8 cellular contexts compared by ENCODE assay signal in the genomic region with DNA sequence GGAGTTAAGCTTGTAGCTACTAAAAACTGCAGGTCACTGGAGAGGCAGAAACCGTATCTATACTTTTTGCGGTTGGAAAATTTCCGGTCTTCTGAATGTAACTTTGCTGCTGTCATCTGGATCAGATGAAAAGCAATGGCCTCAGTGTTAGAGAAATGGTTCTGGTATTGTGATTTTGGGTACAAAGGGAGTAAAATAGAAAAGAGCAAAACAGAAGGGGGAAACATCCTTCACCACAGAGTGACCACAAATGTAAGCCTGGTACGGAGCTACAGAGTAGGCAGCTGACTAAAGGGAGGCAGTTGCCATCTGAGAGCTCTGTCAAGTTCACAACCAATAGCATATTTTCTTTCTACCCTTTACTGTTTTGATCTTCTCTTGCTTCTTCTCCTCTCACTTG. TPM values are rescaled to one million over a fixed set of nuclear protein-coding genes. Genes with fewer than 3 reads are reported as not detected.
A peak's percentile ranks its signal among the peaks of the same experiment; 100 is the strongest.
DNase-seq lines count a peak whose midpoint lies in the region; ATAC-seq and TF ChIP-seq lines count a peak whose summit lies in the region.

No MANE protein-coding gene starts in this region.

- intact Hi-C loops in PC-3 (cut with micrococcal nuclease), result no loop called here
- intact Hi-C loops in lower leg skin (cut with DNase I; ENCODE audit: low total_unique reads), result no loop called here

- 68 to 71% methylated on average over 4 of the region's 4 CpGs for WGBS in lower leg skin, 2 donors

- no peaks in the 10 kb centered on the region for H3K9me2 ChIP-seq in PC-3 (replicated peaks; ENCODE audit: low read length)

- no peaks in the 10 kb centered on the region for H3K79me2 ChIP-seq in PC-3 (ENCODE audit: low read length)

- peak overlapping the region; percentile 34; the same call in 1 of the 2 replicates for H2AFZ ChIP-seq in PC-3 (ENCODE audit: low read length)

- POLR2A ChIA-PET in PC-3 (lab: Charles Lee; ENCODE audit: unreplicated experiment), result no interaction called here

- TF ChIP-seq CTCF in PC-3 (conservative IDR thresholded peaks at IDR 0.05; ENCODE audit: low read depth, low read length) (no peak), lower leg skin (IDR thresholded peaks at IDR 0.05) (no peak)

- no TSS peak for BruUV-seq in PC-3 (replicated peaks; lab: Mats Ljungman, UMichigan)

- H3K4me3 Mint-ChIP-seq in naive B cell, result peak overlapping the region in 3 of 8 donors; percentile 0 to 24 (median 17)

- no peak overlapping the region for H3K9ac ChIP-seq in PC-3 (ENCODE audit: low read length)

- H3K4me3 ChIP-seq in PC-3 (ENCODE audit: low read length), result no peak overlapping the region
- no peak overlapping the region for H3K4me3 ChIP-seq in lower leg skin (ENCODE audit: low read depth, poor library complexity, severe bottlenecking)

- peaks cover 24% of the 10 kb centered on the region for H3K4me1 ChIP-seq in PC-3 (ENCODE audit: insufficient read depth, low read length)

- H3F3A ChIP-seq in PC-3 (ENCODE audit: low read length, unreplicated experiment), result no peaks in the 10 kb centered on the region

- CTCF ChIA-PET in PC-3 (lab: Charles Lee), result no interaction called here

- no peaks in the 10 kb centered on the region for H3K36me3 ChIP-seq in PC-3 (ENCODE audit: low read depth, low read length)

- no peaks in the 10 kb centered on the region for H3K27me3 Mint-ChIP-seq in naive B cell

- no peaks in the 10 kb centered on the region for H3K9me3 Mint-ChIP-seq in naive B cell

- no peak overlapping the region for H3K4me2 ChIP-seq in PC-3 (ENCODE audit: low read length)

- peaks cover 4 to 18% (median 6%) of the 10 kb centered on the region in 3 donors for H3K4me1 Mint-ChIP-seq in naive B cell

- H3K27ac ChIP-seq in PC-3 (ENCODE audit: low read length), result peak overlapping the region; percentile 65; the same call in 1 of the 2 replicates

- TF ChIP-seq POLR2A in lower leg skin (IDR thresholded peaks at IDR 0.05), result no peak

- H3K9me3 ChIP-seq in PC-3 (ENCODE audit: low read length), result no peaks in the 10 kb centered on the region

- H3K36me3 Mint-ChIP-seq in naive B cell, result no peaks in the 10 kb centered on the region

- no peaks in the 10 kb centered on the region for H4K20me1 ChIP-seq in PC-3 (ENCODE audit: low read length)

- ATAC-seq in GM18909 (IDR thresholded peaks at IDR 0.05; ENCODE audit: poor library complexity, unreplicated experiment) (peak; percentile 91), HG02763 (IDR thresholded peaks at IDR 0.05; ENCODE audit: unreplicated experiment) (peak; percentile 85), PC-3 (no peak), naive B cell (ENCODE audit: low read depth in 2 of 2) (peak; percentile 68 to 75)

- H3K27ac Mint-ChIP-seq in naive B cell, result peak overlapping the region in 4 of 6 donors; percentile 1 to 82 (median 80)

- no peaks in the 10 kb centered on the region for H3K27me3 ChIP-seq in PC-3 (ENCODE audit: low read length)

- DNase-seq in PC-3 (no peak), naive B cell (peak; percentile 17), lower leg skin (ENCODE audit: low spot score in 2 of 2) (no peak), NCI-H187 treated with DMSO at 0.1 percent for 48 hours (lab: John Stamatoyannopoulos, UW) (no peak), NCI-H446 treated with DMSO at 0.1 percent for 48 hours (lab: John Stamatoyannopoulos, UW) (no peak), DMS79 (lab: John Stamatoyannopoulos, UW) (no peak)

RNA-seq across cellular contexts. Expression of a gene that starts 5.6 kb away (rescaled TPM):
- total RNA-seq in PC-3 (2014; rRNA removed) (not detected in 2 replicates), lower leg skin (1 to 10 TPM in 1 of 4 donors, under 1 TPM in 3; 0.27 to 2.1 (median 0.72) TPM)
- 100 to 1,000 TPM in 1 of 6 donors, 10 to 100 TPM in 2, 1 to 10 TPM in 3; 2.0 to 154 (median 38.9) TPM for polyA plus RNA-seq in naive B cell (ENCODE audit: low read depth in 6 of 6)

RNA-seq across cellular contexts. Expression of a gene that starts 47.5 kb away (rescaled TPM):
- total RNA-seq in PC-3 (2014; rRNA removed) (0.35 and 0.69 TPM in 2 replicates), lower leg skin (1 to 10 TPM in 1 of 4 donors, under 1 TPM in 2, not detected in 1; 0.49 to 1.9 (median 0.84) TPM)
- polyA plus RNA-seq in naive B cell (ENCODE audit: low read depth in 6 of 6), result 1 to 10 TPM in 3 of 6 donors, under 1 TPM in 3; 0.12 to 4.9 (median 1.4) TPM
